In the genomic region with DNA sequence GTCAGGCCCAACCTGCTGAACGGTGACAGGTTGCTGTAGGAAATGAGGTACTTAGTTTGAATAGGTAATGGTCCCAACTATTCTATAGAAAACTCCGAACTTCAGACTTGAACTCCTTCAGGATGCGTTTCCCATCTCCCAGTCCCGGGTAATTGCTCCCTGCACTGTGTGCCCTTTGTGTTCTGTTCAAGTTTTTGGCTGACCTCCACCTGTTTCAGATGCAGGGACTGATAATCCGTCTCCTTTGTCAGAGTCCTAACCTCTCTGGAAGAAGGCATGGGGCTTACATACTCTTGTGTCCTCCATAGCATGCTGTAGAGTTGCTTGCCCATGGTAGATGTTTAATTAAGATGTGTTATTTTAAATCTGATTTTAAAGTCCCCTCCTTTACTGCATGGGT, we compare ENCODE assay signal across 11 cellular contexts.
"Had no signal": no experiment of that assay in that cellular context is flagged by ENCODE, and none has a peak within 500 bp of the region (broad histone marks: within the 10 kb centered on the region; RNA-seq: fewer than 3 reads in every experiment).

No MANE protein-coding gene starts in this region.

- H2AFZ ChIP-seq: GM23248 had no signal

- H3K27ac Mint-ChIP-seq: GM23338, HFFc6 had no signal

- DNase-seq: GM23248, GOT3, H7, H9, HCEC 1CT, HFFc6 had no signal

- H3K9ac ChIP-seq: GM23248 had no signal

- H3K36me3 ChIP-seq: HAP-1 had no signal

- H3K9me3 ChIP-seq: HAP-1 had no signal

- H3K27ac ChIP-seq: GM23248 had no signal

- H3K4me2 ChIP-seq: GM23338 had no signal

- FAIRE-seq: H1, H54 had no signal

- H3K4me1 ChIP-seq: HAP-1 had no signal

- H3K4me3 ChIP-seq: GM23248, GM23338, HAP-1 had no signal

- ATAC-seq: GM23338, HCT116 had no signal

- H3K4me3 Mint-ChIP-seq: GM23338, H9, HFFc6 had no signal
